9 cellular contexts compared by ENCODE assay signal in genomic region chr22:36301851-36302250, GRCh38. TPM values are rescaled to one million over a fixed set of nuclear protein-coding genes. Genes with fewer than 3 reads are reported as not detected.
A peak's percentile ranks its signal among the peaks of the same experiment; 100 is the strongest.
DNase-seq lines count a peak whose midpoint lies in the region; ATAC-seq and TF ChIP-seq lines count a peak whose summit lies in the region.
"Had no signal": no experiment of that assay in that cellular context is flagged by ENCODE, and none has a peak within 500 bp of the region (broad histone marks: within the 10 kb centered on the region; RNA-seq: fewer than 3 reads in every experiment).

No MANE protein-coding gene starts in this region.

- no peak for TF ChIP-seq POLR2A in NB4 (IDR thresholded peaks at IDR 0.05; ENCODE audit: extremely low read depth, insufficient read length)

- DNase-seq in EH (ENCODE audit: low read depth) (peak; percentile 91), NB4 (ENCODE audit: low read depth) (peak; percentile 47), dedifferentiated amniotic fluid mesenchymal stem cell (ENCODE audit: extremely low spot score) (peak; percentile 30), LoVo (ENCODE audit: low spot score) (no peak), BE2C (no peak)
- no peak for DNase-seq in stimulated activated CD4-positive, alpha-beta T cell treated with anti-CD3 and anti-CD28 coated beads, Interleukin-4, amount 100 ng/mL, for 1 hour

- TF ChIP-seq CTCF in NB4 (IDR thresholded peaks at IDR 0.05; ENCODE audit: low read depth, low read length), result no peak
- TF ChIP-seq CTCF in neutrophil (IDR thresholded peaks at IDR 0.05), result no peak
- no peak for TF ChIP-seq CTCF in BE2C (IDR thresholded peaks at IDR 0.05; ENCODE audit: low read depth, low read length)

- H3K27me3 ChIP-seq in neutrophil (no peaks in the 10 kb centered on the region), BE2C (no peaks in the 10 kb centered on the region)
- H3K27me3 ChIP-seq: dorsolateral prefrontal cortex had no signal

- H3K4me3 ChIP-seq in NB4 (ENCODE audit: low read depth, low read length), result no peak overlapping the region
- H3K4me3 ChIP-seq in neutrophil (ENCODE audit: low read depth in 1 of 2, low read length in 1 of 2), result no peak overlapping the region
- no peak overlapping the region for H3K4me3 ChIP-seq in BE2C (ENCODE audit: low read depth, low read length)
- H3K4me3 ChIP-seq: dorsolateral prefrontal cortex had no signal

- H3K4me1 ChIP-seq in neutrophil (ENCODE audit: control insufficient read depth in 1 of 2, insufficient read depth in 1 of 2, low read depth in 1 of 2, low read length in 1 of 2) (no peaks in the 10 kb centered on the region), BE2C (no peaks in the 10 kb centered on the region)

- peak overlapping the region; percentile 32 for H3K27ac ChIP-seq in neutrophil

- H3K36me3 ChIP-seq in neutrophil (peaks cover 100% of the 10 kb centered on the region), BE2C (peaks cover 90% of the 10 kb centered on the region)

- no peak for ATAC-seq in GM19467 (IDR thresholded peaks at IDR 0.05; ENCODE audit: unreplicated experiment)

- H3K9me3 ChIP-seq in neutrophil (peaks cover 14% of the 10 kb centered on the region), BE2C (no peaks in the 10 kb centered on the region)

RNA-seq across cellular contexts. Expression of gene APOL1, which starts 48.9 kb away (rescaled TPM):
- polyA plus RNA-seq in BE2C (2012; ENCODE audit: insufficient read depth, insufficient read length, low read depth), result not detected

Comparison
In these comparisons a context has a peak if more than half of its experiments do, and no peak if none do; other contexts are left out.
1. DNase-seq: peak in EH (single experiment), NB4 (single experiment) and dedifferentiated amniotic fluid mesenchymal stem cell (single experiment); none in stimulated activated CD4-positive, alpha-beta T cell treated with anti-CD3 and anti-CD28 coated beads, Interleukin-4, amount 100 ng/mL, for 1 hour (single experiment), LoVo (single experiment) and BE2C (single experiment).